In genomic region chr2:238370482-238371372, GRCh38 we compare ENCODE assay signal across 8 cellular contexts. TPM values are rescaled to one million over a fixed set of nuclear protein-coding genes. Genes with fewer than 3 reads are reported as not detected.
DNase-seq lines count a peak whose midpoint lies in the region; ATAC-seq, FAIRE-seq and TF ChIP-seq lines count a peak whose summit lies in the region.

No MANE protein-coding gene starts in this region.

- no peak overlapping the region for H3K4me2 ChIP-seq in smooth muscle cell

- H3K36me3 Mint-ChIP-seq in activated naive CD4-positive, alpha-beta T cell treated with anti-CD3 and anti-CD28 coated beads, Interleukin-2, amount 10 ng/mL, durations not matched to agents 7 days and 5 days: no peaks in the 10 kb centered on the region

- H3K36me3 ChIP-seq in left ventricle myocardium inferior: no peaks in the 10 kb centered on the region
- H3K36me3 ChIP-seq in smooth muscle cell (ENCODE audit: low read depth): no peaks in the 10 kb centered on the region

- CTCF ChIA-PET in activated naive CD4-positive, alpha-beta T cell treated with anti-CD3 and anti-CD28 coated beads, Interleukin-2, amount 10 ng/mL, durations not matched to agents 7 days and 5 days (lab: Charles Lee): interaction anchor here (0.6 to 3.4 kb wide), 15 partner anchors 9 to 415 kb away, joined by 3 to 30 read pairs (median 3); no protein-coding TSS in a partner anchor

- TF ChIP-seq CTCF in D721Med (IDR thresholded peaks at IDR 0.05; ENCODE audit: insufficient read depth, missing control alignments) (peak; percentile 57), HL-60 (IDR thresholded peaks at IDR 0.05; ENCODE audit: insufficient read depth, low read length) (peak; percentile 83), left ventricle myocardium inferior (IDR thresholded peaks at IDR 0.05; ENCODE audit: borderline replicate concordance) (peak; percentile 86), smooth muscle cell (IDR thresholded peaks at IDR 0.05; ENCODE audit: borderline replicate concordance, insufficient read depth, poor library complexity, severe bottlenecking) (peak; percentile 69)

- H3K9ac ChIP-seq in smooth muscle cell (ENCODE audit: low read depth): no peak overlapping the region

- DNase-seq in D721Med (ENCODE audit: insufficient read length, low spot score): no peak
- DNase-seq in HL-60 (ENCODE audit: low read depth in 1 of 2, low spot score in 1 of 2): peak in 1 of 2 experiments; percentile 80
- DNase-seq in RPMI8226: peak; percentile 43
- peak; percentile 72 for DNase-seq in activated naive CD4-positive, alpha-beta T cell treated with anti-CD3 and anti-CD28 coated beads, Interleukin-2, amount 10 ng/mL, durations not matched to agents 7 days and 5 days
- peak; percentile 50 for DNase-seq in left ventricle myocardium inferior
- DNase-seq in smooth muscle cell (lab: John Stamatoyannopoulos, UW; ENCODE audit: unreplicated experiment): no peak
- no peak for DNase-seq in middle frontal gyrus (ENCODE audit: extremely low spot score, low spot score)

- intact Hi-C loops in left ventricle myocardium inferior (cut with micrococcal nuclease): loop anchor here (5.0 kb wide), 1 partner anchor 92 kb away; no protein-coding TSS in a partner anchor

- no peak overlapping the region for H2AFZ ChIP-seq in smooth muscle cell (ENCODE audit: low read depth)

- H3F3A ChIP-seq in smooth muscle cell (ENCODE audit: low read depth): no peaks in the 10 kb centered on the region

- peaks cover 5% of the 10 kb centered on the region for H3K4me1 Mint-ChIP-seq in activated naive CD4-positive, alpha-beta T cell treated with anti-CD3 and anti-CD28 coated beads, Interleukin-2, amount 10 ng/mL, durations not matched to agents 7 days and 5 days

- no peak for FAIRE-seq in D721Med (lab: Jason Lieb, UNC)

- no peaks in the 10 kb centered on the region for H3K27me3 Mint-ChIP-seq in activated naive CD4-positive, alpha-beta T cell treated with anti-CD3 and anti-CD28 coated beads, Interleukin-2, amount 10 ng/mL, durations not matched to agents 7 days and 5 days

- no peak for ATAC-seq in HG03442 (IDR thresholded peaks at IDR 0.05; ENCODE audit: unreplicated experiment)

- 63% methylated on average over 15 of the region's 15 CpGs for WGBS in smooth muscle cell (ENCODE audit: low lambda C conversion rate)

- H3K79me2 ChIP-seq in smooth muscle cell (ENCODE audit: low read depth): no peaks in the 10 kb centered on the region

- no peak overlapping the region for H3K4me3 Mint-ChIP-seq in activated naive CD4-positive, alpha-beta T cell treated with anti-CD3 and anti-CD28 coated beads, Interleukin-2, amount 10 ng/mL, durations not matched to agents 7 days and 5 days

- H3K9me3 ChIP-seq in left ventricle myocardium inferior (replicated peaks): peaks cover 5% of the 10 kb centered on the region
- no peaks in the 10 kb centered on the region for H3K9me3 ChIP-seq in smooth muscle cell (replicated peaks; ENCODE audit: low read depth)

- H3K27ac Mint-ChIP-seq in activated naive CD4-positive, alpha-beta T cell treated with anti-CD3 and anti-CD28 coated beads, Interleukin-2, amount 10 ng/mL, durations not matched to agents 7 days and 5 days: no peak overlapping the region

- H4K20me1 ChIP-seq in smooth muscle cell (ENCODE audit: low read depth): no peaks in the 10 kb centered on the region

- H3K9me3 Mint-ChIP-seq in activated naive CD4-positive, alpha-beta T cell treated with anti-CD3 and anti-CD28 coated beads, Interleukin-2, amount 10 ng/mL, durations not matched to agents 7 days and 5 days: no peaks in the 10 kb centered on the region

- H3K27me3 ChIP-seq in HL-60 (ENCODE audit: insufficient read depth, poor library complexity, severe bottlenecking) (no peaks in the 10 kb centered on the region), left ventricle myocardium inferior (ENCODE audit: low read depth) (no peaks in the 10 kb centered on the region), smooth muscle cell (ENCODE audit: low read depth) (no peaks in the 10 kb centered on the region)

- H3K4me3 ChIP-seq in HL-60 (replicated peaks; ENCODE audit: insufficient read depth, low read length) (no peak overlapping the region), left ventricle myocardium inferior (no peak overlapping the region), smooth muscle cell (no peak overlapping the region)

- H3K27ac ChIP-seq in HL-60 (replicated peaks) (no peak overlapping the region), left ventricle myocardium inferior (replicated peaks) (peak overlapping the region; percentile 6), smooth muscle cell (ENCODE audit: low read depth) (no peak overlapping the region)

- H3K4me1 ChIP-seq in left ventricle myocardium inferior: peaks cover 6% of the 10 kb centered on the region
- no peaks in the 10 kb centered on the region for H3K4me1 ChIP-seq in smooth muscle cell (ENCODE audit: low read depth)

RNA-seq across cellular contexts. Expression of gene TRAF3IP1, which starts 50.4 kb away (rescaled TPM):
- 14.6 TPM for total RNA-seq in left ventricle myocardium inferior
- total RNA-seq in smooth muscle cell: 4.4 and 5.3 TPM in 2 replicates
- 7.5 and 10.2 TPM in 2 replicates for polyA plus RNA-seq in smooth muscle cell

RNA-seq across cellular contexts. Expression of gene ASB1, which starts 56.0 kb away (rescaled TPM):
- total RNA-seq in left ventricle myocardium inferior: 52.6 TPM
- total RNA-seq in smooth muscle cell: 10.9 and 24.8 TPM in 2 replicates
- 27.3 and 37.5 TPM in 2 replicates for polyA plus RNA-seq in smooth muscle cell

Comparison
In these comparisons a context has a peak if more than half of its experiments do, and no peak if none do; other contexts are left out.
1. DNase-seq: peak in RPMI8226 (single experiment), activated naive CD4-positive, alpha-beta T cell treated with anti-CD3 and anti-CD28 coated beads, Interleukin-2, amount 10 ng/mL, durations not matched to agents 7 days and 5 days (single experiment) and left ventricle myocardium inferior (single experiment); none in D721Med (single experiment), smooth muscle cell (single experiment) and middle frontal gyrus (single experiment).
2. Peak in every context shown above with its lines, with median percentiles within 50 percentile points of each other: CTCF ChIP-seq.